ENCODE assay signal across 20 cellular contexts in genomic region chr15:31508656-31509055, GRCh38.
"Had no signal": no experiment of that assay in that cellular context is flagged by ENCODE, and none has a peak within 500 bp of the region (broad histone marks: within the 10 kb centered on the region; RNA-seq: fewer than 3 reads in every experiment).

No MANE protein-coding gene starts in this region.

- H3K4me3 ChIP-seq: hepatocyte, lung, neural progenitor cell, pancreas, right lobe of liver, thoracic aorta, transverse colon had no signal

- H3K4me2 ChIP-seq: hepatocyte, neural progenitor cell had no signal

- H3K36me3 ChIP-seq: neural progenitor cell, pancreas, right lobe of liver, thoracic aorta, transverse colon had no signal

- H3K27me3 Mint-ChIP-seq: progenitor cell of endocrine pancreas had no signal

- H3K9me3 ChIP-seq: pancreas, right lobe of liver, thoracic aorta, transverse colon had no signal

- H2AFZ ChIP-seq: hepatocyte, neural progenitor cell had no signal

- H3K79me2 ChIP-seq: hepatocyte had no signal

- H3K4me1 Mint-ChIP-seq: neural progenitor cell had no signal

- H3K27me3 ChIP-seq: foreskin keratinocyte, hepatocyte, neural progenitor cell, pancreas, right lobe of liver, transverse colon had no signal

- ATAC-seq: foreskin keratinocyte; left colon; left ventricle myocardium superior; natural killer cell treated with Interleukin-12 subunit alpha and Interleukin-12 subunit beta and Interleukin-15 and Interleukin-18, amount 100 ng/mL, for 72 hours; pancreas; right lobe of liver; stimulated activated naive B cell treated with anti-CD40 and anti-IgM and Interleukin-4, amounts not matched to agents 10 μg/mL and 1 μg/mL and 100 μg/mL, for 72 hours; stimulated activated naive CD8-positive, alpha-beta T cell treated with anti-CD3 and anti-CD28 coated beads, Interleukin-15, amount 100 ng/mL, for 72 hours had no signal

- H3K36me3 Mint-ChIP-seq: natural killer cell treated with Interleukin-12 subunit alpha and Interleukin-12 subunit beta and Interleukin-15 and Interleukin-18, amount 100 ng/mL, for 72 hours; neural progenitor cell; stimulated activated naive B cell treated with anti-CD40 and anti-IgM and Interleukin-4, amounts not matched to agents 10 μg/mL and 1 μg/mL and 100 μg/mL, for 72 hours had no signal

- H3K4me3 Mint-ChIP-seq: dendritic cell treated with granulocyte-macrophage colony-stimulating factor and Interleukin-4, amounts not matched to agents 40 ng/mL and 50 ng/mL, for 4 days; natural killer cell treated with Interleukin-12 subunit alpha and Interleukin-12 subunit beta and Interleukin-15 and Interleukin-18, amount 100 ng/mL, for 72 hours; neural progenitor cell; stimulated activated naive B cell treated with anti-CD40 and anti-IgM and Interleukin-4, amounts not matched to agents 10 μg/mL and 1 μg/mL and 100 μg/mL, for 72 hours; stimulated activated naive CD8-positive, alpha-beta T cell treated with anti-CD3 and anti-CD28 coated beads, Interleukin-15, amount 100 ng/mL, for 72 hours had no signal

- DNase-seq: foreskin keratinocyte; left colon; left ventricle myocardium superior; mesenchymal stem cell; midbrain; nucleus accumbens; stimulated activated CD4-positive, alpha-beta T cell treated with anti-CD3 and anti-CD28 coated beads, Interleukin-1b, Interleukin-23, amount 100 ng/mL, for 48 hours; stimulated activated CD4-positive, alpha-beta T cell treated with anti-CD3 and anti-CD28 coated beads, Interleukin-4, amount 100 ng/mL, for 4 hours; stimulated activated naive B cell treated with anti-CD40 and anti-IgM and Interleukin-4, amounts not matched to agents 10 μg/mL and 1 μg/mL and 100 μg/mL, for 72 hours; stimulated activated naive CD8-positive, alpha-beta T cell treated with anti-CD3 and anti-CD28 coated beads, Interleukin-15, amount 100 ng/mL, for 72 hours; transverse colon had no signal

- H3K9ac ChIP-seq: neural progenitor cell had no signal

- H3K27ac ChIP-seq: foreskin keratinocyte, hepatocyte, neural progenitor cell, pancreas, right lobe of liver, thoracic aorta, transverse colon had no signal

- H3K27ac Mint-ChIP-seq: dendritic cell treated with granulocyte-macrophage colony-stimulating factor and Interleukin-4, amounts not matched to agents 40 ng/mL and 50 ng/mL, for 4 days; natural killer cell treated with Interleukin-12 subunit alpha and Interleukin-12 subunit beta and Interleukin-15 and Interleukin-18, amount 100 ng/mL, for 72 hours; neural progenitor cell; progenitor cell of endocrine pancreas; stimulated activated naive B cell treated with anti-CD40 and anti-IgM and Interleukin-4, amounts not matched to agents 10 μg/mL and 1 μg/mL and 100 μg/mL, for 72 hours had no signal

- H3K4me1 ChIP-seq: neural progenitor cell, pancreas, right lobe of liver had no signal

- H3K9me3 Mint-ChIP-seq: natural killer cell treated with Interleukin-12 subunit alpha and Interleukin-12 subunit beta and Interleukin-15 and Interleukin-18, amount 100 ng/mL, for 72 hours; neural progenitor cell had no signal
